Comparison of ENCODE assay signal across 1 cellular context in genomic region chr1:42990757-42991346, GRCh38.
TF ChIP-seq lines count a peak whose summit lies in the region.

No MANE protein-coding gene starts in this region.

TF ChIP-seq in WTC11, 78 proteins besides CTCF, POLR2A, EP300 and RAD21 (continued from another document):
- TF ChIP-seq FOXP4 (CRISPR knock-in tag; IDR thresholded peaks at IDR 0.05) (no peak), ELF4 (CRISPR knock-in tag; IDR thresholded peaks at IDR 0.05; ENCODE audit: low read depth) (no peak), NFATC4 (CRISPR knock-in tag; IDR thresholded peaks at IDR 0.05) (no peak), ZNF425 (CRISPR knock-in tag; conservative IDR thresholded peaks at IDR 0.05) (no peak), ATF3 (CRISPR knock-in tag; conservative IDR thresholded peaks at IDR 0.05) (no peak), TP53 (CRISPR knock-in tag; IDR thresholded peaks at IDR 0.05) (no peak), ZMAT4 (CRISPR knock-in tag; IDR thresholded peaks at IDR 0.05) (no peak)
